20 cellular contexts compared by ENCODE assay signal in genomic region chr5:72480836-72481235, GRCh38. TPM values are rescaled to one million over a fixed set of nuclear protein-coding genes. Genes with fewer than 3 reads are reported as not detected.
"Had no signal": no experiment of that assay in that cellular context is flagged by ENCODE, and none has a peak within 500 bp of the region (broad histone marks: within the 10 kb centered on the region; RNA-seq: fewer than 3 reads in every experiment).

No MANE protein-coding gene starts in this region.

- H3K27ac Mint-ChIP-seq: activated naive CD8-positive, alpha-beta T cell treated with anti-CD3 and anti-CD28 coated beads, Interleukin-2, amount 10 ng/mL, durations not matched to agents 7 days and 5 days; activated T-helper 1 cell treated with anti-CD3 and anti-CD28 coated beads, Interleukin-12 subunit alpha, Interleukin-12 subunit beta, Interleukin-2, Interleukin-4 antibody, amounts not matched to agents 30 ng/mL and 10 ng/mL and 1 ng/mL, durations not matched to agents 14 hours and 24 hours and 36 hours; nephron progenitor cell; T-cell had no signal

- H3K4me1 ChIP-seq: prostate gland, right lobe of liver had no signal

- H3K4me3 Mint-ChIP-seq: activated naive CD8-positive, alpha-beta T cell treated with anti-CD3 and anti-CD28 coated beads, Interleukin-2, amount 10 ng/mL, durations not matched to agents 7 days and 5 days; activated T-helper 1 cell treated with anti-CD3 and anti-CD28 coated beads, Interleukin-12 subunit alpha, Interleukin-12 subunit beta, Interleukin-2, Interleukin-4 antibody, amounts not matched to agents 30 ng/mL and 10 ng/mL and 1 ng/mL, durations not matched to agents 14 hours and 24 hours and 36 hours; nephron progenitor cell; T-cell had no signal

- H3K27me3 ChIP-seq: brain microvascular endothelial cell, right lobe of liver had no signal

- DNase-seq: activated CD4-positive, alpha-beta T cell treated with anti-CD3 and anti-CD28 coated beads, Interleukin-2, amount 50 U/mL, for 1 hour; activated CD8-positive, alpha-beta memory T cell treated with anti-CD3 and anti-CD28 coated beads for 24 hours; activated naive CD4-positive, alpha-beta T cell; activated naive CD8-positive, alpha-beta T cell treated with anti-CD3 and anti-CD28 coated beads, Interleukin-2, amount 10 ng/mL, durations not matched to agents 7 days and 5 days; anterior cingulate cortex; brain microvascular endothelial cell; effector memory CD4-positive, alpha-beta T cell; hypothalamus; kidney; left ventricle myocardium superior; mesendoderm; nephron progenitor cell; right lobe of liver; stimulated activated CD4-positive, alpha-beta T cell treated with anti-CD3 and anti-CD28 coated beads, Interleukin-2, amount 100 ng/mL, for 24 hours; T-cell; T-helper 9 cell had no signal

- H3K4me1 Mint-ChIP-seq: activated naive CD8-positive, alpha-beta T cell treated with anti-CD3 and anti-CD28 coated beads, Interleukin-2, amount 10 ng/mL, durations not matched to agents 7 days and 5 days; T-cell had no signal

- H3K27ac ChIP-seq: brain microvascular endothelial cell, prostate gland, right lobe of liver had no signal

- H3K36me3 ChIP-seq: brain microvascular endothelial cell, prostate gland, right lobe of liver had no signal

- FAIRE-seq: kidney, urothelium cell line had no signal

- H3K9me3 Mint-ChIP-seq: activated naive CD8-positive, alpha-beta T cell treated with anti-CD3 and anti-CD28 coated beads, Interleukin-2, amount 10 ng/mL, durations not matched to agents 7 days and 5 days; activated T-helper 1 cell treated with anti-CD3 and anti-CD28 coated beads, Interleukin-12 subunit alpha, Interleukin-12 subunit beta, Interleukin-2, Interleukin-4 antibody, amounts not matched to agents 30 ng/mL and 10 ng/mL and 1 ng/mL, durations not matched to agents 14 hours and 24 hours and 36 hours; nephron progenitor cell; T-cell had no signal

- ATAC-seq: activated CD4-positive, CD25-positive, alpha-beta regulatory T cell treated with anti-CD3 and anti-CD28 coated beads, Interleukin-2, amount 50 U/mL, for 24 hours; left ventricle myocardium superior; right lobe of liver; T-cell had no signal

- H3K36me3 Mint-ChIP-seq: activated naive CD8-positive, alpha-beta T cell treated with anti-CD3 and anti-CD28 coated beads, Interleukin-2, amount 10 ng/mL, durations not matched to agents 7 days and 5 days; T-cell had no signal

- H3K9me3 ChIP-seq: prostate gland, right lobe of liver had no signal

- H3K4me3 ChIP-seq: prostate gland, right lobe of liver had no signal

RNA-seq across cellular contexts. Expression of gene ZNF366, which starts 26.4 kb away (rescaled TPM):
- total RNA-seq: activated T-helper 1 cell treated with anti-CD3 and anti-CD28 coated beads, Interleukin-12 subunit alpha, Interleukin-12 subunit beta, Interleukin-2, Interleukin-4 antibody, amounts not matched to agents 30 ng/mL and 10 ng/mL and 1 ng/mL, durations not matched to agents 14 hours and 24 hours and 36 hours had no signal
